1 cellular context compared by ENCODE assay signal in genomic region chr11:1926156-1927031, GRCh38.
A peak's percentile ranks its signal among the peaks of the same experiment; 100 is the strongest.
TF ChIP-seq lines count a peak whose summit lies in the region.

No MANE protein-coding gene starts in this region.

TF ChIP-seq in HepG2, 621 proteins besides CTCF, POLR2A, EP300 and RAD21:
- TF ChIP-seq ZNF263 (CRISPR knock-in tag; IDR thresholded peaks at IDR 0.05) (peak; percentile 75), AKNA (CRISPR knock-in tag; IDR thresholded peaks at IDR 0.05; ENCODE audit: borderline replicate concordance) (no peak), THAP9 (CRISPR knock-in tag; IDR thresholded peaks at IDR 0.05; ENCODE audit: borderline replicate concordance) (no peak), YEATS2 (CRISPR knock-in tag; IDR thresholded peaks at IDR 0.05; ENCODE audit: borderline replicate concordance) (no peak)
